ENCODE assay signal across 16 cellular contexts in the genomic region with DNA sequence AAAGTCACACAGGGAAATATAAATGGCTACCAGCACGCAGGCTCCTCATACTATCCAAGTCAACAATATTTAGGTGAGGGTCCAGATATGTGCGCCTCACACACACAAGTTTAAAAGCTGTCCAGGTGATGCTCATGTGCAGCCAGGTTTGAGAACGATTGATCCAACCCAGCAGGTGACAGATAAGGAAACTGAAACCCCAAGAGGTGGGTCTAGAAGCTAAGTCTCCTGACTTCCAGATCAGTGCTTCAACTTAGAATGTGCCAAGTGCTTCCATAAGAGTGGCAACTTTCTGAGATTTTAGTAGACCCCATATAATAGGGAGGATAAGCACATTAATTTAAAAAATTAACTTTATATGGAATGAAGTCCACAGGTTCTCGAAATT.
"Had no signal": no experiment of that assay in that cellular context is flagged by ENCODE, and none has a peak within 500 bp of the region (broad histone marks: within the 10 kb centered on the region; RNA-seq: fewer than 3 reads in every experiment).

No MANE protein-coding gene starts in this region.

- H3K4me1 Mint-ChIP-seq: activated CD4-positive, alpha-beta T cell treated with anti-CD3 and anti-CD28 coated beads for 36 hours; activated naive CD8-positive, alpha-beta T cell treated with anti-CD3 and anti-CD28 coated beads for 36 hours; memory B cell had no signal

- H3K9me3 Mint-ChIP-seq: activated CD4-positive, alpha-beta memory T cell treated with anti-CD3 and anti-CD28 coated beads for 36 hours; activated naive CD8-positive, alpha-beta T cell treated with anti-CD3 and anti-CD28 coated beads for 36 hours; effector memory CD8-positive, alpha-beta T cell; memory B cell; stimulated activated naive CD8-positive, alpha-beta T cell treated with anti-CD3 and anti-CD28 coated beads, Interleukin-15, Interleukin-2, amounts not matched to agents 100 ng/mL and 50 ng/mL, for 24 hours had no signal

- H3K27ac ChIP-seq: cardiac muscle cell, esophagus squamous epithelium, heart right ventricle, left ventricle myocardium inferior, testis, upper lobe of left lung had no signal

- H3K4me3 Mint-ChIP-seq: activated CD4-positive, alpha-beta memory T cell treated with anti-CD3 and anti-CD28 coated beads for 36 hours; activated CD4-positive, alpha-beta T cell treated with anti-CD3 and anti-CD28 coated beads for 36 hours; activated naive CD8-positive, alpha-beta T cell treated with anti-CD3 and anti-CD28 coated beads for 36 hours; effector memory CD8-positive, alpha-beta T cell; memory B cell; stimulated activated naive CD8-positive, alpha-beta T cell treated with anti-CD3 and anti-CD28 coated beads, Interleukin-15, Interleukin-2, amounts not matched to agents 100 ng/mL and 50 ng/mL, for 24 hours had no signal

- H3K27ac Mint-ChIP-seq: activated CD4-positive, alpha-beta memory T cell treated with anti-CD3 and anti-CD28 coated beads for 36 hours; activated CD4-positive, alpha-beta T cell treated with anti-CD3 and anti-CD28 coated beads for 36 hours; activated naive CD8-positive, alpha-beta T cell treated with anti-CD3 and anti-CD28 coated beads for 36 hours; effector memory CD8-positive, alpha-beta T cell; memory B cell; stimulated activated naive CD8-positive, alpha-beta T cell treated with anti-CD3 and anti-CD28 coated beads, Interleukin-15, Interleukin-2, amounts not matched to agents 100 ng/mL and 50 ng/mL, for 24 hours had no signal

- H3K27me3 Mint-ChIP-seq: activated CD4-positive, alpha-beta memory T cell treated with anti-CD3 and anti-CD28 coated beads for 36 hours; activated CD4-positive, alpha-beta T cell treated with anti-CD3 and anti-CD28 coated beads for 36 hours; stimulated activated naive CD8-positive, alpha-beta T cell treated with anti-CD3 and anti-CD28 coated beads, Interleukin-15, Interleukin-2, amounts not matched to agents 100 ng/mL and 50 ng/mL, for 24 hours had no signal

- H3K27me3 ChIP-seq: cardiac muscle cell, esophagus squamous epithelium, heart right ventricle, testis, upper lobe of left lung had no signal

- H3K4me1 ChIP-seq: testis, upper lobe of left lung had no signal

- H3K4me3 ChIP-seq: cardiac muscle cell, esophagus squamous epithelium, heart right ventricle, left ventricle myocardium inferior, testis, upper lobe of left lung had no signal

- ATAC-seq: activated CD4-positive, alpha-beta T cell treated with anti-CD3 and anti-CD28 coated beads for 36 hours; effector memory CD8-positive, alpha-beta T cell; heart right ventricle had no signal

- DNase-seq: activated CD4-positive, alpha-beta memory T cell treated with anti-CD3 and anti-CD28 coated beads for 36 hours; activated CD4-positive, alpha-beta T cell treated with anti-CD3 and anti-CD28 coated beads for 36 hours; activated naive CD8-positive, alpha-beta T cell treated with anti-CD3 and anti-CD28 coated beads for 36 hours; activated T-cell treated with anti-CD3 and anti-CD28 coated beads for 4 hours; amygdala; dermis blood vessel endothelial cell; effector memory CD8-positive, alpha-beta T cell; esophagus squamous epithelium; heart right ventricle; left ventricle myocardium inferior; occipital lobe; testis; upper lobe of left lung had no signal

- H3K9me3 ChIP-seq: esophagus squamous epithelium, heart right ventricle, left ventricle myocardium inferior, testis, upper lobe of left lung had no signal
